Comparison of ENCODE assay signal across 14 cellular contexts in genomic region chr2:42754776-42755140, GRCh38. TPM values are rescaled to one million over a fixed set of nuclear protein-coding genes. Genes with fewer than 3 reads are reported as not detected.
A peak's percentile ranks its signal among the peaks of the same experiment; 100 is the strongest.
DNase-seq lines count a peak whose midpoint lies in the region; ATAC-seq lines count a peak whose summit lies in the region.
"Had no signal": no experiment of that assay in that cellular context is flagged by ENCODE, and none has a peak within 500 bp of the region (broad histone marks: within the 10 kb centered on the region; RNA-seq: fewer than 3 reads in every experiment).

No MANE protein-coding gene starts in this region.

- 19 to 28% methylated on average over 8 of the region's 8 CpGs for WGBS in GM23248 (ENCODE audit: low coverage in 1 of 2, low lambda C conversion rate in 2 of 2, missing lambda C conversion rate in 2 of 2), 2 experiments

- peaks cover 13% of the 10 kb centered on the region; the same call in 1 of the 2 replicates for H3F3A ChIP-seq in GM23248 (ENCODE audit: insufficient read depth)

- H3K36me3 Mint-ChIP-seq in activated T-helper 2 cell treated with anti-CD3 and anti-CD28 coated beads, Interferon-gamma antibody, Interleukin-2, Interleukin-4, amounts not matched to agents 10 μg/mL and 5 μg/mL and 100 μg/mL, durations not matched to agents 14 hours and 24 hours and 36 hours (ENCODE audit: low read depth) = no peaks in the 10 kb centered on the region
- H3K36me3 Mint-ChIP-seq in stimulated activated effector memory CD8-positive, alpha-beta T cell treated with anti-CD3 and anti-CD28 coated beads, Interleukin-12 subunit alpha, Interleukin-12 subunit beta, amount 100 ng/mL, for 72 hours = peaks cover 4% of the 10 kb centered on the region
- H3K36me3 Mint-ChIP-seq in activated T-cell treated with anti-CD3 and anti-CD28 coated beads, Interleukin-2, amount 50 U/mL, for 24 hours (ENCODE audit: low read depth) = peaks cover 3% of the 10 kb centered on the region

- H3K9me3 Mint-ChIP-seq in activated T-helper 2 cell treated with anti-CD3 and anti-CD28 coated beads, Interferon-gamma antibody, Interleukin-2, Interleukin-4, amounts not matched to agents 10 μg/mL and 5 μg/mL and 100 μg/mL, durations not matched to agents 14 hours and 24 hours and 36 hours = no peaks in the 10 kb centered on the region
- H3K9me3 Mint-ChIP-seq in stimulated activated effector memory CD8-positive, alpha-beta T cell treated with anti-CD3 and anti-CD28 coated beads, Interleukin-12 subunit alpha, Interleukin-12 subunit beta, amount 100 ng/mL, for 72 hours = no peaks in the 10 kb centered on the region
- no peaks in the 10 kb centered on the region for H3K9me3 Mint-ChIP-seq in activated T-cell treated with anti-CD3 and anti-CD28 coated beads, Interleukin-2, amount 50 U/mL, for 24 hours

- DNase-seq in GM23248 (peak; percentile 36), middle frontal gyrus (ENCODE audit: extremely low spot score, low spot score) (peak; percentile 49), DMS 273 (lab: John Stamatoyannopoulos, UW; ENCODE audit: unreplicated experiment) (no peak), EL (no peak)
- no peak for DNase-seq in activated T-helper 2 cell treated with anti-CD3 and anti-CD28 coated beads, Interferon-gamma antibody, Interleukin-2, Interleukin-4, amounts not matched to agents 10 μg/mL and 5 μg/mL and 100 μg/mL, durations not matched to agents 14 hours and 24 hours and 36 hours (ENCODE audit: low spot score)
- no peak for DNase-seq in stimulated activated effector memory CD8-positive, alpha-beta T cell treated with anti-CD3 and anti-CD28 coated beads, Interleukin-12 subunit alpha, Interleukin-12 subunit beta, amount 100 ng/mL, for 72 hours (ENCODE audit: low spot score in 2 of 2)
- no peak for DNase-seq in activated naive CD4-positive, alpha-beta T cell treated with anti-CD3 and anti-CD28 coated beads, Interleukin-2, amount 50 U/mL, for 16 hours
- no peak for DNase-seq in activated T-cell treated with anti-CD3 and anti-CD28 coated beads, Interleukin-2, amount 50 U/mL, for 24 hours
- DNase-seq: colonic mucosa, DMS53, Karpas-422 had no signal

- peak overlapping the region; percentile 29 for H3K27ac Mint-ChIP-seq in activated T-helper 2 cell treated with anti-CD3 and anti-CD28 coated beads, Interferon-gamma antibody, Interleukin-2, Interleukin-4, amounts not matched to agents 10 μg/mL and 5 μg/mL and 100 μg/mL, durations not matched to agents 14 hours and 24 hours and 36 hours
- peak overlapping the region; percentile 53 for H3K27ac Mint-ChIP-seq in stimulated activated effector memory CD8-positive, alpha-beta T cell treated with anti-CD3 and anti-CD28 coated beads, Interleukin-12 subunit alpha, Interleukin-12 subunit beta, amount 100 ng/mL, for 72 hours
- no peak overlapping the region for H3K27ac Mint-ChIP-seq in activated T-cell treated with anti-CD3 and anti-CD28 coated beads, Interleukin-2, amount 50 U/mL, for 24 hours

- no peaks in the 10 kb centered on the region for H3K79me2 ChIP-seq in GM23248 (ENCODE audit: insufficient read depth)

- no peaks in the 10 kb centered on the region for H3K27me3 ChIP-seq in GM23248 (replicated peaks; ENCODE audit: insufficient read depth)
- H3K27me3 ChIP-seq: colonic mucosa, ovary, SJSA1 had no signal

- peak overlapping the region; percentile 62 for H3K9ac ChIP-seq in GM23248

- no peaks in the 10 kb centered on the region for H3K27me3 Mint-ChIP-seq in activated T-helper 2 cell treated with anti-CD3 and anti-CD28 coated beads, Interferon-gamma antibody, Interleukin-2, Interleukin-4, amounts not matched to agents 10 μg/mL and 5 μg/mL and 100 μg/mL, durations not matched to agents 14 hours and 24 hours and 36 hours (ENCODE audit: low read depth)
- H3K27me3 Mint-ChIP-seq in activated T-cell treated with anti-CD3 and anti-CD28 coated beads, Interleukin-2, amount 50 U/mL, for 24 hours = no peaks in the 10 kb centered on the region

- no peaks in the 10 kb centered on the region for H4K20me1 ChIP-seq in GM23248 (ENCODE audit: insufficient read depth)

- no peak for ATAC-seq in stimulated activated effector memory CD8-positive, alpha-beta T cell treated with anti-CD3 and anti-CD28 coated beads, Interleukin-12 subunit alpha, Interleukin-12 subunit beta, amount 100 ng/mL, for 72 hours

- peak overlapping the region; percentile 19 for H3K4me2 ChIP-seq in GM23248 (ENCODE audit: unreplicated experiment)

- no peak overlapping the region for H3K4me3 Mint-ChIP-seq in activated T-helper 2 cell treated with anti-CD3 and anti-CD28 coated beads, Interferon-gamma antibody, Interleukin-2, Interleukin-4, amounts not matched to agents 10 μg/mL and 5 μg/mL and 100 μg/mL, durations not matched to agents 14 hours and 24 hours and 36 hours (ENCODE audit: low read depth)
- no peak overlapping the region for H3K4me3 Mint-ChIP-seq in stimulated activated effector memory CD8-positive, alpha-beta T cell treated with anti-CD3 and anti-CD28 coated beads, Interleukin-12 subunit alpha, Interleukin-12 subunit beta, amount 100 ng/mL, for 72 hours
- no peak overlapping the region for H3K4me3 Mint-ChIP-seq in activated T-cell treated with anti-CD3 and anti-CD28 coated beads, Interleukin-2, amount 50 U/mL, for 24 hours

- in situ Hi-C loops in GM23248 (cut with MboI) = no loop called here

- no peaks in the 10 kb centered on the region for H3K36me3 ChIP-seq in GM23248 (ENCODE audit: low read depth)
- H3K36me3 ChIP-seq: colonic mucosa, ovary, SJSA1 had no signal

- H3K4me3 ChIP-seq in GM23248 = peak overlapping the region; percentile 20
- H3K4me3 ChIP-seq: colonic mucosa, ovary, SJSA1 had no signal

- no peaks in the 10 kb centered on the region for H3K9me2 ChIP-seq in GM23248 (ENCODE audit: insufficient read depth)

- H3K9me3 ChIP-seq in GM23248 (ENCODE audit: low read depth) = no peaks in the 10 kb centered on the region
- H3K9me3 ChIP-seq: colonic mucosa, ovary, SJSA1 had no signal

- peak overlapping the region; percentile 66 for H2AFZ ChIP-seq in GM23248

- peaks cover 23% of the 10 kb centered on the region for H3K4me1 ChIP-seq in GM23248 (ENCODE audit: insufficient read depth)
- H3K4me1 ChIP-seq: colonic mucosa, SJSA1 had no signal

- peak overlapping the region; percentile 55 for H3K27ac ChIP-seq in GM23248
- H3K27ac ChIP-seq: colonic mucosa, ovary, SJSA1 had no signal

- intact Hi-C loops in activated T-helper 2 cell treated with anti-CD3 and anti-CD28 coated beads, Interferon-gamma antibody, Interleukin-2, Interleukin-4, amounts not matched to agents 10 μg/mL and 5 μg/mL and 100 μg/mL, durations not matched to agents 14 hours and 24 hours and 36 hours (cut with micrococcal nuclease) = no loop called here

- H3K4me1 Mint-ChIP-seq in activated T-helper 2 cell treated with anti-CD3 and anti-CD28 coated beads, Interferon-gamma antibody, Interleukin-2, Interleukin-4, amounts not matched to agents 10 μg/mL and 5 μg/mL and 100 μg/mL, durations not matched to agents 14 hours and 24 hours and 36 hours (ENCODE audit: low read depth) = peaks cover 17% of the 10 kb centered on the region
- peaks cover 5% of the 10 kb centered on the region for H3K4me1 Mint-ChIP-seq in stimulated activated effector memory CD8-positive, alpha-beta T cell treated with anti-CD3 and anti-CD28 coated beads, Interleukin-12 subunit alpha, Interleukin-12 subunit beta, amount 100 ng/mL, for 72 hours
- peaks cover 5% of the 10 kb centered on the region for H3K4me1 Mint-ChIP-seq in activated T-cell treated with anti-CD3 and anti-CD28 coated beads, Interleukin-2, amount 50 U/mL, for 24 hours (ENCODE audit: low read depth)

RNA-seq across cellular contexts. Expression of gene OXER1, which starts 9.2 kb away (rescaled TPM):
- total RNA-seq in GM23248 (2014; rRNA removed; shearing (Covaris generic)) = not detected in 2 replicates
- not detected in 2 replicates for polyA plus RNA-seq in GM23248 (2016; fragmentation: Nextera tagmentation; extraction: Ambion mirVana)
- total RNA-seq in activated T-helper 2 cell treated with anti-CD3 and anti-CD28 coated beads, Interferon-gamma antibody, Interleukin-2, Interleukin-4, amounts not matched to agents 10 μg/mL and 5 μg/mL and 100 μg/mL, durations not matched to agents 14 hours and 24 hours and 36 hours = 1.1 and 1.3 TPM in 2 replicates
- total RNA-seq: SJSA1 had no signal
- polyA plus RNA-seq: BJ had no signal

RNA-seq across cellular contexts. Expression of gene HAAO, which starts 37.6 kb away (rescaled TPM):
- total RNA-seq in GM23248 (2014; rRNA removed; shearing (Covaris generic)) = not detected in 2 replicates
- 0.36 TPM in 1 of 2 replicates, not detected in the other for polyA plus RNA-seq in GM23248 (2016; fragmentation: Nextera tagmentation; extraction: Ambion mirVana)
- total RNA-seq in activated T-helper 2 cell treated with anti-CD3 and anti-CD28 coated beads, Interferon-gamma antibody, Interleukin-2, Interleukin-4, amounts not matched to agents 10 μg/mL and 5 μg/mL and 100 μg/mL, durations not matched to agents 14 hours and 24 hours and 36 hours = 5.1 and 5.8 TPM in 2 replicates
- total RNA-seq: SJSA1 had no signal

Comparison
In these comparisons a context has a peak if more than half of its experiments do, and no peak if none do; other contexts are left out.
1. DNase-seq: peak in GM23248 (single experiment) and middle frontal gyrus (single experiment); none in activated T-helper 2 cell treated with anti-CD3 and anti-CD28 coated beads, Interferon-gamma antibody, Interleukin-2, Interleukin-4, amounts not matched to agents 10 μg/mL and 5 μg/mL and 100 μg/mL, durations not matched to agents 14 hours and 24 hours and 36 hours (single experiment), stimulated activated effector memory CD8-positive, alpha-beta T cell treated with anti-CD3 and anti-CD28 coated beads, Interleukin-12 subunit alpha, Interleukin-12 subunit beta, amount 100 ng/mL, for 72 hours (0 of 2), DMS 273 (single experiment), activated naive CD4-positive, alpha-beta T cell treated with anti-CD3 and anti-CD28 coated beads, Interleukin-2, amount 50 U/mL, for 16 hours (single experiment), EL (single experiment) and activated T-cell treated with anti-CD3 and anti-CD28 coated beads, Interleukin-2, amount 50 U/mL, for 24 hours (single experiment).